Comparison of ENCODE assay signal across 9 cellular contexts in genomic region chr1:215637041-215637573, GRCh38.
A peak's percentile ranks its signal among the peaks of the same experiment; 100 is the strongest.
DNase-seq lines count a peak whose midpoint lies in the region; ATAC-seq and TF ChIP-seq lines count a peak whose summit lies in the region.
"Had no signal": no experiment of that assay in that cellular context is flagged by ENCODE, and none has a peak within 500 bp of the region (broad histone marks: within the 10 kb centered on the region; RNA-seq: fewer than 3 reads in every experiment).

No MANE protein-coding gene starts in this region.

- no peak overlapping the region for H4K91ac ChIP-seq in H9 (ENCODE audit: insufficient read length, low read depth, low read length)

- H3K9ac ChIP-seq in H9 (ENCODE audit: extremely low read depth, insufficient read length, low read length) (no peak overlapping the region), stomach smooth muscle (ENCODE audit: low read length in 2 of 2) (peak overlapping the region in 1 of 2 donors; percentile 44)

- H3K27ac Mint-ChIP-seq in H9, result peak overlapping the region; percentile 30 to 74 (median 72); a peak in 2 of 7 replicates
- H3K27ac Mint-ChIP-seq: activated naive CD4-positive, alpha-beta T cell treated with anti-CD3 and anti-CD28 coated beads, Interleukin-2, amount 50 U/mL, for 24 hours had no signal

- peaks cover 11 to 19% of the 10 kb centered on the region in 2 experiments for H3K4me1 Mint-ChIP-seq in H9
- H3K4me1 Mint-ChIP-seq: activated naive CD4-positive, alpha-beta T cell treated with anti-CD3 and anti-CD28 coated beads, Interleukin-2, amount 50 U/mL, for 24 hours had no signal

- TF ChIP-seq CTCF in H9 (conservative IDR thresholded peaks at IDR 0.05), result no peak
- TF ChIP-seq CTCF in breast epithelium (IDR thresholded peaks at IDR 0.05), result no peak
- no peak for TF ChIP-seq CTCF in left lung (IDR thresholded peaks at IDR 0.05)

- no peaks in the 10 kb centered on the region; a peak in 1 of 5 replicates for H3K9me3 Mint-ChIP-seq in H9
- H3K9me3 Mint-ChIP-seq: activated naive CD4-positive, alpha-beta T cell treated with anti-CD3 and anti-CD28 coated beads, Interleukin-2, amount 50 U/mL, for 24 hours had no signal

- H3K79me2 ChIP-seq in H9 (ENCODE audit: insufficient read depth, low read length), result no peaks in the 10 kb centered on the region

- H2BK12ac ChIP-seq in H9 (ENCODE audit: insufficient read length, low read depth, low read length), result no peak overlapping the region

- intact Hi-C loops in breast epithelium (cut with DNase I; ENCODE audit: low total_unique reads) (loop anchor here (1.0 kb wide), 1 partner anchor 18 kb away; no protein-coding TSS in a partner anchor), left lung (cut with DNase I) (no loop called here)

- H2BK5ac ChIP-seq in H9 (ENCODE audit: insufficient read length, low read length), result no peak overlapping the region

- H3K4me3 ChIP-seq in breast epithelium, result peak overlapping the region; percentile 11 to 34 (median 17)
- no peak overlapping the region for H3K4me3 ChIP-seq in left lung
- peak overlapping the region; percentile 32 to 55 for H3K4me3 ChIP-seq in stomach smooth muscle (ENCODE audit: low read length in 2 of 2)

- TF ChIP-seq POLR2A in breast epithelium (IDR thresholded peaks at IDR 0.05), result no peak

- H2BK120ac ChIP-seq in H9 (ENCODE audit: low read depth, low read length, poor library complexity, severe bottlenecking), result no peak overlapping the region

- H3K23me2 ChIP-seq in H9 (ENCODE audit: insufficient read length, low read depth, low read length, poor library complexity, severe bottlenecking), result no peaks in the 10 kb centered on the region

- H3K4me1 ChIP-seq in H9 (ENCODE audit: insufficient read depth, low read length), result no peaks in the 10 kb centered on the region; the same call in 1 of the 2 replicates
- H3K4me1 ChIP-seq in breast epithelium, result peaks cover 0 to 5% of the 10 kb centered on the region in 2 donors
- H3K4me1 ChIP-seq in left lung, result no peaks in the 10 kb centered on the region
- H3K4me1 ChIP-seq in stomach smooth muscle (ENCODE audit: control insufficient read depth, insufficient read depth, low read length), result peaks cover 9% of the 10 kb centered on the region

- H3K27me3 ChIP-seq in H9 (ENCODE audit: insufficient read depth, low read length) (no peaks in the 10 kb centered on the region), breast epithelium (no peaks in the 10 kb centered on the region), left lung (no peaks in the 10 kb centered on the region), stomach smooth muscle (ENCODE audit: control insufficient read depth in 1 of 2, insufficient read depth in 2 of 2, low read length in 2 of 2) (no peaks in the 10 kb centered on the region)

- H3K18ac ChIP-seq in H9 (ENCODE audit: insufficient read length, low read depth, low read length), result peak overlapping the region; percentile 50

- no peak overlapping the region for H3K56ac ChIP-seq in H9 (ENCODE audit: insufficient read length, low read depth, low read length)

- H4K20me1 ChIP-seq in H9 (ENCODE audit: control insufficient read depth, insufficient read depth, insufficient read length), result no peaks in the 10 kb centered on the region

- H3K4me3 Mint-ChIP-seq in H9, result no peak overlapping the region
- H3K4me3 Mint-ChIP-seq: activated naive CD4-positive, alpha-beta T cell treated with anti-CD3 and anti-CD28 coated beads, Interleukin-2, amount 50 U/mL, for 24 hours had no signal

- peak; percentile 67 for ATAC-seq in left lung
- ATAC-seq in GM19324 (IDR thresholded peaks at IDR 0.05; ENCODE audit: low FRiP score, unreplicated experiment), result no peak
- ATAC-seq in HG03097 (IDR thresholded peaks at IDR 0.05; ENCODE audit: low FRiP score, unreplicated experiment), result no peak

- no peak overlapping the region for H2BK20ac ChIP-seq in H9 (ENCODE audit: low read depth, low read length, poor library complexity, severe bottlenecking)

- H3K4me2 ChIP-seq in H9 (ENCODE audit: insufficient read depth, insufficient read length, low read length), result no peak overlapping the region

- H3K36me3 Mint-ChIP-seq in H9 (ENCODE audit: insufficient read depth in 1 of 3, low read depth in 3 of 3), result no peaks in the 10 kb centered on the region
- H3K36me3 Mint-ChIP-seq: activated naive CD4-positive, alpha-beta T cell treated with anti-CD3 and anti-CD28 coated beads, Interleukin-2, amount 50 U/mL, for 24 hours had no signal

- H3K14ac ChIP-seq in H9 (ENCODE audit: insufficient read depth, low read length), result 0 out of 2 replicates have a peak overlapping the region, but pooled peaks have one; percentile 40

- H3K79me1 ChIP-seq in H9 (ENCODE audit: insufficient read depth, low read depth, low read length, poor library complexity, severe bottlenecking), result no peaks in the 10 kb centered on the region

- H3K23ac ChIP-seq in H9 (ENCODE audit: insufficient read length, low read depth, low read length), result no peak overlapping the region

- H3K27ac ChIP-seq in H9 (ENCODE audit: insufficient read length, low read depth, low read length) (no peak overlapping the region), breast epithelium (peak overlapping the region; percentile 83 to 89), left lung (peak overlapping the region in 1 of 2 donors; percentile 29), stomach smooth muscle (ENCODE audit: low read length) (peak overlapping the region; percentile 53)

- no peaks in the 10 kb centered on the region for H3K27me3 Mint-ChIP-seq in H9 (ENCODE audit: low read depth)

- no peaks in the 10 kb centered on the region for H3K36me3 ChIP-seq in breast epithelium
- no peaks in the 10 kb centered on the region for H3K36me3 ChIP-seq in left lung
- H3K36me3 ChIP-seq in stomach smooth muscle (ENCODE audit: control insufficient read depth in 2 of 2, insufficient read depth in 2 of 2, low read length in 2 of 2), result no peaks in the 10 kb centered on the region

- peak overlapping the region; percentile 71 for H2AFZ ChIP-seq in H9 (ENCODE audit: low read length)

- no peak overlapping the region for H2BK15ac ChIP-seq in H9 (ENCODE audit: low read depth, low read length)

- H4K5ac ChIP-seq in H9 (ENCODE audit: insufficient read length, low read depth, low read length), result peak overlapping the region; percentile 50

- H3K9me3 ChIP-seq in H9 (ENCODE audit: control insufficient read depth, low read depth, low read length) (no peaks in the 10 kb centered on the region), breast epithelium (no peaks in the 10 kb centered on the region), left lung (no peaks in the 10 kb centered on the region), stomach smooth muscle (ENCODE audit: control insufficient read depth in 2 of 2, low read length in 2 of 2) (no peaks in the 10 kb centered on the region)

- WGBS in H9 (ENCODE audit: extremely low coverage, insufficient read length, low lambda C conversion rate), result no CpG with 5 or more reads among the region's 7 CpGs

- no peak overlapping the region for H3T11ph ChIP-seq in H9 (ENCODE audit: low read length)

- DNase-seq in H9 (no peak), breast epithelium (ENCODE audit: low spot score in 2 of 2) (peak; percentile 56 to 79), left lung (peak in 1 of 2 donors; percentile 33), cortex of kidney (lab: John Stamatoyannopoulos, UW) (no peak), GF-D8 (lab: John Stamatoyannopoulos, UW) (no peak)

- no peak overlapping the region for H3K4ac ChIP-seq in H9 (ENCODE audit: low read depth, low read length)

- no peak overlapping the region for H2AK5ac ChIP-seq in H9 (ENCODE audit: insufficient read length, low read length)

- peak overlapping the region; percentile 85 for H4K8ac ChIP-seq in H9 (replicated peaks; ENCODE audit: insufficient read length, low read depth, low read length)

Comparison
In these comparisons a context has a peak if more than half of its experiments do, and no peak if none do; other contexts are left out.
1. DNase-seq: peak in breast epithelium (2 of 2); none in H9 (single experiment), cortex of kidney (single experiment) and GF-D8 (single experiment).
2. H3K4me3 ChIP-seq: peak in breast epithelium (3 of 3) and stomach smooth muscle (2 of 2); none in left lung (0 of 2).